Comparison of ENCODE assay signal across 32 cellular contexts in the genomic region with DNA sequence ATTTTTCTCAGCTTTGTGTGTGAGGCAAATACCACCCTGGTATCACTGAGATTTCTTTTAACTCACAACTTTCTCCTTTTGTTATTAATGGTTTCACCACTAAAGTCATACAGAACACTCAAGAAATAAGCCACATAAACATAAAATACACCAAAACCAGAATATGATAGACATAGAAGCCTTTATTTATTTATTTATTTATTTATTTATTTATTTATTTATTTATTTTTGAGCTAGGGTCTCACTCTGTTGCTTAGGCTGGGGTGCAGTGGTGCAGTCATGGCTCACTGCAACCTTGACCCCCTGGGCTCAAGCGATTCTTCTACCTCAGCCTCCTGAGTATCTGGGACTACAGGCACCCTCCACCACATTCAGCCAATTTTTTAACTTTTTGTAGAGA. TPM values are rescaled to one million over a fixed set of nuclear protein-coding genes. Genes with fewer than 3 reads are reported as not detected.
"Had no signal": no experiment of that assay in that cellular context is flagged by ENCODE, and none has a peak within 500 bp of the region (broad histone marks: within the 10 kb centered on the region; RNA-seq: fewer than 3 reads in every experiment).

No MANE protein-coding gene starts in this region.

- H3K27me3 Mint-ChIP-seq: dendritic cell treated with granulocyte-macrophage colony-stimulating factor and Interleukin-4, amounts not matched to agents 40 ng/mL and 50 ng/mL, for 4 days had no signal

- H3K4me3 ChIP-seq: colonic mucosa, coronary artery, dorsolateral prefrontal cortex, esophagus muscularis mucosa, esophagus squamous epithelium, gastrocnemius medialis, gastroesophageal sphincter, heart left ventricle, heart right ventricle, hepatocyte had no signal

- H3K4me2 ChIP-seq: hepatocyte had no signal

- H3K27ac Mint-ChIP-seq: dendritic cell treated with granulocyte-macrophage colony-stimulating factor and Interleukin-4, amounts not matched to agents 40 ng/mL and 50 ng/mL, for 4 days; effector memory CD8-positive, alpha-beta T cell; endodermal cell had no signal

- H3K9me3 ChIP-seq: colonic mucosa, esophagus muscularis mucosa, esophagus squamous epithelium, gastrocnemius medialis, gastroesophageal sphincter, heart left ventricle had no signal

- DNase-seq: colonic mucosa; cortex of kidney; dermis blood vessel endothelial cell; dorsolateral prefrontal cortex; effector CD4-positive, alpha-beta T cell; effector CD8-positive, alpha-beta T cell; effector memory CD4-positive, alpha-beta T cell; effector memory CD8-positive, alpha-beta T cell; endodermal cell; erythroblast; esophagus squamous epithelium; foreskin fibroblast; foreskin keratinocyte; foreskin melanocyte; gastrocnemius medialis; glutamatergic neuron; head of caudate nucleus; heart left ventricle; heart right ventricle had no signal

- H3K4me3 Mint-ChIP-seq: dendritic cell treated with granulocyte-macrophage colony-stimulating factor and Interleukin-4, amounts not matched to agents 40 ng/mL and 50 ng/mL, for 4 days; effector memory CD8-positive, alpha-beta T cell; endodermal cell had no signal

- H3K4me1 ChIP-seq: colonic mucosa, esophagus muscularis mucosa, esophagus squamous epithelium, foreskin keratinocyte, gastrocnemius medialis, gastroesophageal sphincter, heart left ventricle, heart right ventricle had no signal

- FAIRE-seq: colon, endometrium, endothelial cell of umbilical vein, frontal cortex had no signal

- H3K36me3 ChIP-seq: colonic mucosa, esophagus muscularis mucosa, esophagus squamous epithelium, gastrocnemius medialis, gastroesophageal sphincter, heart left ventricle, heart right ventricle had no signal

- ATAC-seq: effector memory CD8-positive, alpha-beta T cell; esophagus mucosa; foreskin keratinocyte; gastrocnemius medialis; gastroesophageal sphincter; heart left ventricle; heart right ventricle had no signal

- H3K27ac ChIP-seq: colonic mucosa, coronary artery, dorsolateral prefrontal cortex, epithelial cell of prostate, esophagus muscularis mucosa, esophagus squamous epithelium, foreskin keratinocyte, gastrocnemius medialis, gastroesophageal sphincter, heart left ventricle, heart right ventricle, hepatocyte had no signal

- H3K4me1 Mint-ChIP-seq: endodermal cell had no signal

- H3K9me3 Mint-ChIP-seq: dendritic cell treated with granulocyte-macrophage colony-stimulating factor and Interleukin-4, amounts not matched to agents 40 ng/mL and 50 ng/mL, for 4 days; effector memory CD8-positive, alpha-beta T cell had no signal

RNA-seq across cellular contexts. Expression of a gene that starts 12.5 kb away (rescaled TPM):
- polyA plus RNA-seq: endothelial cell of umbilical vein, esophagus, fibroblast of lung, foreskin keratinocyte, heart left ventricle, heart right ventricle, hepatocyte had no signal

RNA-seq across cellular contexts. Expression of a gene that starts 29.0 kb away (rescaled TPM):
- polyA plus RNA-seq: endothelial cell of umbilical vein, esophagus, fibroblast of lung, foreskin keratinocyte, heart left ventricle, heart right ventricle, hepatocyte had no signal

RNA-seq across cellular contexts. Expression of a gene that starts 45.4 kb away (rescaled TPM):
- polyA plus RNA-seq: endothelial cell of umbilical vein, esophagus, fibroblast of lung, foreskin keratinocyte, heart left ventricle, heart right ventricle, hepatocyte had no signal

RNA-seq across cellular contexts. Expression of a gene that starts 53.5 kb away (rescaled TPM):
- polyA plus RNA-seq: endothelial cell of umbilical vein, esophagus, fibroblast of lung, foreskin keratinocyte, heart left ventricle, heart right ventricle, hepatocyte had no signal
